9 cellular contexts compared by ENCODE assay signal in genomic region chr2:203802277-203803045, GRCh38.
DNase-seq lines count a peak whose midpoint lies in the region; ATAC-seq and TF ChIP-seq lines count a peak whose summit lies in the region.
"Had no signal": no experiment of that assay in that cellular context is flagged by ENCODE, and none has a peak within 500 bp of the region (broad histone marks: within the 10 kb centered on the region; RNA-seq: fewer than 3 reads in every experiment).

No MANE protein-coding gene starts in this region.

- H3K27ac ChIP-seq in naive thymus-derived CD4-positive, alpha-beta T cell (ENCODE audit: low read depth, low read length), result no peak overlapping the region
- no peak overlapping the region for H3K27ac ChIP-seq in left lung

- peak; percentile 53 for ATAC-seq in naive thymus-derived CD4-positive, alpha-beta T cell
- ATAC-seq in left lung (no peak), left ventricle myocardium superior (no peak), GM21619 (IDR thresholded peaks at IDR 0.05; ENCODE audit: unreplicated experiment) (no peak), GM21576 (IDR thresholded peaks at IDR 0.05; ENCODE audit: unreplicated experiment) (no peak)

- H3K36me3 ChIP-seq in naive thymus-derived CD4-positive, alpha-beta T cell (ENCODE audit: control insufficient read depth in 2 of 3, insufficient read depth in 3 of 3, low read length in 3 of 3), result no peaks in the 10 kb centered on the region
- no peaks in the 10 kb centered on the region for H3K36me3 ChIP-seq in left lung

- H3K27me3 ChIP-seq in naive thymus-derived CD4-positive, alpha-beta T cell (ENCODE audit: control insufficient read depth in 2 of 2, insufficient read depth in 2 of 2, low read length in 2 of 2), result no peaks in the 10 kb centered on the region
- no peaks in the 10 kb centered on the region for H3K27me3 ChIP-seq in left lung

- no peaks in the 10 kb centered on the region for H3K27me3 Mint-ChIP-seq in activated naive CD4-positive, alpha-beta T cell treated with anti-CD3 and anti-CD28 coated beads for 36 hours (ENCODE audit: low read depth)
- peaks cover 0 to 3% (median 0%) of the 10 kb centered on the region in 5 donors for H3K27me3 Mint-ChIP-seq in naive thymus-derived CD4-positive, alpha-beta T cell

- TF ChIP-seq CTCF in AG10803 (conservative IDR thresholded peaks at IDR 0.05; ENCODE audit: low read length) (no peak), left lung (IDR thresholded peaks at IDR 0.05) (no peak)

- H3K9me3 ChIP-seq in naive thymus-derived CD4-positive, alpha-beta T cell (ENCODE audit: control insufficient read depth in 2 of 3, low read length in 3 of 3), result no peaks in the 10 kb centered on the region
- H3K9me3 ChIP-seq in left lung, result peaks cover 0 to 11% of the 10 kb centered on the region in 2 donors

- H3K9me3 Mint-ChIP-seq in activated naive CD4-positive, alpha-beta T cell treated with anti-CD3 and anti-CD28 coated beads for 36 hours, result peaks cover 24% of the 10 kb centered on the region
- peaks cover 3 to 44% (median 19%) of the 10 kb centered on the region in 11 donors for H3K9me3 Mint-ChIP-seq in naive thymus-derived CD4-positive, alpha-beta T cell

- peaks cover 28 to 29% of the 10 kb centered on the region in 2 donors for H3K4me1 ChIP-seq in naive thymus-derived CD4-positive, alpha-beta T cell (ENCODE audit: control insufficient read depth in 2 of 2, insufficient read depth in 2 of 2, low read length in 2 of 2)
- H3K4me1 ChIP-seq in left lung, result peaks cover 0 to 11% of the 10 kb centered on the region in 2 donors

- DNase-seq in AG10803 (ENCODE audit: low read depth) (peak; percentile 97), LHCN-M2 (ENCODE audit: low read depth) (peak; percentile 98), left lung (no peak), left ventricle myocardium superior (no peak)
- DNase-seq in activated naive CD4-positive, alpha-beta T cell treated with anti-CD3 and anti-CD28 coated beads for 36 hours, result peak; percentile 74
- peak in 1 of 9 donors; percentile 50 for DNase-seq in naive thymus-derived CD4-positive, alpha-beta T cell

- CTCF ChIA-PET in activated naive CD4-positive, alpha-beta T cell treated with anti-CD3 and anti-CD28 coated beads for 36 hours (lab: Charles Lee), result interaction anchor here (0.6 to 4.4 kb wide), 8 partner anchors 9 to 107 kb away, joined by 3 to 29 read pairs (median 6); no protein-coding TSS in a partner anchor
- CTCF ChIA-PET in naive thymus-derived CD4-positive, alpha-beta T cell (lab: Charles Lee), result interaction anchor here (1.2 to 2.8 kb wide), 3 partner anchors 12 to 69 kb away, joined by 5 to 16 read pairs (median 6); no protein-coding TSS in a partner anchor

- POLR2A ChIA-PET in naive thymus-derived CD4-positive, alpha-beta T cell (lab: Charles Lee), result interaction anchor here (0.5 to 2.4 kb wide), 5 partner anchors 9 to 89 kb away, joined by 3 to 9 read pairs (median 3); no protein-coding TSS in a partner anchor

- H3K27ac Mint-ChIP-seq in activated naive CD4-positive, alpha-beta T cell treated with anti-CD3 and anti-CD28 coated beads for 36 hours, result peak overlapping the region; percentile 57
- H3K27ac Mint-ChIP-seq in naive thymus-derived CD4-positive, alpha-beta T cell, result peak overlapping the region; percentile 40 to 87 (median 80)

- H3K4me3 Mint-ChIP-seq in activated naive CD4-positive, alpha-beta T cell treated with anti-CD3 and anti-CD28 coated beads for 36 hours, result no peak overlapping the region
- peak overlapping the region in 6 of 10 donors; percentile 36 to 80 (median 58) for H3K4me3 Mint-ChIP-seq in naive thymus-derived CD4-positive, alpha-beta T cell

- H3K4me1 Mint-ChIP-seq in activated naive CD4-positive, alpha-beta T cell treated with anti-CD3 and anti-CD28 coated beads for 36 hours (ENCODE audit: low read depth), result peaks cover 79% of the 10 kb centered on the region
- H3K4me1 Mint-ChIP-seq in naive thymus-derived CD4-positive, alpha-beta T cell, result peaks cover 25 to 75% (median 68%) of the 10 kb centered on the region in 7 donors

- intact Hi-C loops in activated naive CD4-positive, alpha-beta T cell treated with anti-CD3 and anti-CD28 coated beads for 36 hours (cut with micrococcal nuclease), result loop anchor here (1.0 to 5.0 kb wide), 4 partner anchors 9 to 1165 kb away; no protein-coding TSS in a partner anchor
- intact Hi-C loops in naive thymus-derived CD4-positive, alpha-beta T cell (cut with micrococcal nuclease), result loop anchor here in 1 of 2 donors (2.0 to 5.0 kb wide), 4 partner anchors 20 to 225 kb away; no protein-coding TSS in a partner anchor
- intact Hi-C loops in left lung (cut with DNase I) (no loop called here), left ventricle myocardium superior (cut with micrococcal nuclease) (no loop called here)

- peaks cover 9% of the 10 kb centered on the region for H3K36me3 Mint-ChIP-seq in activated naive CD4-positive, alpha-beta T cell treated with anti-CD3 and anti-CD28 coated beads for 36 hours (ENCODE audit: low read depth)
- H3K36me3 Mint-ChIP-seq in naive thymus-derived CD4-positive, alpha-beta T cell, result peaks cover 7 to 37% (median 14%) of the 10 kb centered on the region in 5 donors

- no peak overlapping the region for H3K4me3 ChIP-seq in AG10803 (ENCODE audit: low read length)
- H3K4me3 ChIP-seq in naive thymus-derived CD4-positive, alpha-beta T cell (ENCODE audit: low read length), result no peak overlapping the region
- H3K4me3 ChIP-seq in left lung, result no peak overlapping the region
- H3K4me3 ChIP-seq: skin epidermis had no signal

Comparison
In these comparisons a context has a peak if more than half of its experiments do, and no peak if none do; other contexts are left out.
1. DNase-seq: peak in AG10803 (single experiment), LHCN-M2 (single experiment) and activated naive CD4-positive, alpha-beta T cell treated with anti-CD3 and anti-CD28 coated beads for 36 hours (single experiment); none in left lung (0 of 2) and left ventricle myocardium superior (single experiment).